Comparison of ENCODE assay signal across 9 cellular contexts in the genomic region with DNA sequence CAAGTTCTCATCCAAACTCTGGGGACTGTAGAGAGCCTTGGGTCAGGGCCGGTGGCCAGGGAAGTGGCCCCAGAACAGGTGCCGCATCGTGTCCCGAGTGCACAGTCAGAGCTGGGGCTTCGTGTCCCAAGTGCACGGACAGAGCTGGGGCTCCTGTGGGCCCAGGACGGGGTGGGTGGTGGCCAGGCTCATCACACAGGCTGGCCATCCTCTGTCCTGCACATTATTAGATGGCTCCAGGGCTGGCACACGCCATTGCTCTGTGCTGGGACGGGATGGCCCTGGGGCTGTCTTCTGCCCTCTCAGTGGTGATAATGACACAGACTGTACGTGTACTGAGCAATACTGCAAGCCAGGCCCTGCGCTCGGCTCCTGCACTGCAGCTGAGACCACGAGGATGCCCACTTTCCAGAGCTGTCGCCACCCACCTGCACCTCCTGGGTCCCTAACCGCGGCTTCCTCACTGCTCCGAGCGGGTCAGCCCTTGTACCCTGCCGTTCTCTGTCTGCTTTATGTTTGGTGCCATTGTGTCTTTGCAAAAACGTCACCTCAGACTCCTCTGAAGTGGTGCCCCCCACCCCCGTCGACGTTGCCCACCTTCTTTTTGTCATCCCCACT. TPM values are rescaled to one million over a fixed set of nuclear protein-coding genes. Genes with fewer than 3 reads are reported as not detected.
A peak's percentile ranks its signal among the peaks of the same experiment; 100 is the strongest.
DNase-seq lines count a peak whose midpoint lies in the region; ATAC-seq and TF ChIP-seq lines count a peak whose summit lies in the region.
"Had no signal": no experiment of that assay in that cellular context is flagged by ENCODE, and none has a peak within 500 bp of the region (broad histone marks: within the 10 kb centered on the region; RNA-seq: fewer than 3 reads in every experiment).

No MANE protein-coding gene starts in this region.

- no peak for DNase-seq in chondrocyte (ENCODE audit: low spot score)
- no peak for DNase-seq in natural killer cell
- no peak for DNase-seq in NK-92 (lab: John Stamatoyannopoulos, UW; ENCODE audit: unreplicated experiment)
- no peak for DNase-seq in NCI-H345 treated with DMSO at 0.1 percent for 48 hours (lab: John Stamatoyannopoulos, UW; ENCODE audit: unreplicated experiment)
- DNase-seq in stimulated activated naive CD4-positive, alpha-beta T cell (lab: John Stamatoyannopoulos, UW), result no peak
- no peak for DNase-seq in activated effector memory CD4-positive, alpha-beta T cell treated with Interleukin-2 at 50 U/mL for 16 hours
- DNase-seq: GF-D8 had no signal

- peak overlapping the region; percentile 74 for H3K4me3 Mint-ChIP-seq in chondrocyte (ENCODE audit: unreplicated experiment)
- H3K4me3 Mint-ChIP-seq in natural killer cell, result peak overlapping the region; percentile 87

- ATAC-seq in natural killer cell, result no peak

- H3K9me3 Mint-ChIP-seq in chondrocyte (ENCODE audit: low read depth) (no peaks in the 10 kb centered on the region), natural killer cell (no peaks in the 10 kb centered on the region)

- H3K4me3 ChIP-seq in ACC112 (ENCODE audit: low read depth, low read length) (peak overlapping the region; percentile 86), HUES64 (ENCODE audit: low read length) (peak overlapping the region; percentile 62)

- H3K79me2 ChIP-seq in ACC112 (ENCODE audit: control insufficient read depth, insufficient read depth, low read length, unreplicated experiment), result peaks cover 62% of the 10 kb centered on the region

- no peak overlapping the region for H2AFZ ChIP-seq in ACC112 (ENCODE audit: low read length, unreplicated experiment)

- no peak overlapping the region for H3K27ac Mint-ChIP-seq in chondrocyte (ENCODE audit: unreplicated experiment)
- peak overlapping the region; percentile 39 to 78 for H3K27ac Mint-ChIP-seq in natural killer cell

- TF ChIP-seq CTCF in chondrocyte (IDR thresholded peaks at IDR 0.05) (no peak), natural killer cell (IDR thresholded peaks at IDR 0.05) (no peak)

- peaks cover 40% of the 10 kb centered on the region for H3K4me1 Mint-ChIP-seq in chondrocyte (ENCODE audit: low read depth)
- peaks cover 55 to 70% of the 10 kb centered on the region in 2 donors for H3K4me1 Mint-ChIP-seq in natural killer cell

- H3K9me3 ChIP-seq in HUES64 (ENCODE audit: insufficient read depth, low read depth, low read length), result no peaks in the 10 kb centered on the region

- no peaks in the 10 kb centered on the region for H3K36me3 Mint-ChIP-seq in chondrocyte (ENCODE audit: low read depth)
- no peaks in the 10 kb centered on the region for H3K36me3 Mint-ChIP-seq in natural killer cell

- 93% methylated on average over 23 of the region's 23 CpGs for WGBS in HUES64

- H3K27me3 ChIP-seq in ACC112 (ENCODE audit: insufficient read depth, low read length), result no peaks in the 10 kb centered on the region
- peaks cover 40% of the 10 kb centered on the region for H3K27me3 ChIP-seq in HUES64 (ENCODE audit: insufficient read depth, low read length)

- H3K9ac ChIP-seq in HUES64 (ENCODE audit: low read depth, low read length), result no peak overlapping the region

- H3K27ac ChIP-seq in ACC112 (ENCODE audit: low read depth, low read length) (no peak overlapping the region), HUES64 (ENCODE audit: low read depth, low read length) (no peak overlapping the region)

- intact Hi-C loops in natural killer cell (cut with micrococcal nuclease), result no loop called here

- no peaks in the 10 kb centered on the region for H3K27me3 Mint-ChIP-seq in chondrocyte (ENCODE audit: low read depth)
- H3K27me3 Mint-ChIP-seq in natural killer cell (ENCODE audit: low read depth in 2 of 2), result no peaks in the 10 kb centered on the region

- no peaks in the 10 kb centered on the region for H3K36me3 ChIP-seq in ACC112 (ENCODE audit: insufficient read depth, low read length)
- H3K36me3 ChIP-seq in HUES64 (ENCODE audit: insufficient read depth, low read length), result 0 out of 2 replicates have a peak, but pooled peaks cover 4% of the 10 kb centered on the region

- peaks cover 11% of the 10 kb centered on the region for H3K4me1 ChIP-seq in ACC112 (ENCODE audit: control insufficient read depth, insufficient read depth, low read length, unreplicated experiment)
- H3K4me1 ChIP-seq in HUES64 (ENCODE audit: insufficient read depth, low read length), result peaks cover 8% of the 10 kb centered on the region; the same call in 1 of the 2 replicates

RNA-seq across cellular contexts. Expression of a gene that starts 1.9 kb away (rescaled TPM):
- 59.9 TPM for polyA plus RNA-seq in HUES64 (2013, experiment 1 of 2)
- polyA plus RNA-seq in HUES64 (2013, experiment 2 of 2), result 46.1 TPM
- total RNA-seq in chondrocyte, result 35.3 to 41.6 TPM (median 41.1 TPM) in 3 replicates
- 10 to 100 TPM; 67.5 to 78.0 (median 76.2) TPM for total RNA-seq in natural killer cell
